1 cellular context compared by ENCODE assay signal in the genomic region with DNA sequence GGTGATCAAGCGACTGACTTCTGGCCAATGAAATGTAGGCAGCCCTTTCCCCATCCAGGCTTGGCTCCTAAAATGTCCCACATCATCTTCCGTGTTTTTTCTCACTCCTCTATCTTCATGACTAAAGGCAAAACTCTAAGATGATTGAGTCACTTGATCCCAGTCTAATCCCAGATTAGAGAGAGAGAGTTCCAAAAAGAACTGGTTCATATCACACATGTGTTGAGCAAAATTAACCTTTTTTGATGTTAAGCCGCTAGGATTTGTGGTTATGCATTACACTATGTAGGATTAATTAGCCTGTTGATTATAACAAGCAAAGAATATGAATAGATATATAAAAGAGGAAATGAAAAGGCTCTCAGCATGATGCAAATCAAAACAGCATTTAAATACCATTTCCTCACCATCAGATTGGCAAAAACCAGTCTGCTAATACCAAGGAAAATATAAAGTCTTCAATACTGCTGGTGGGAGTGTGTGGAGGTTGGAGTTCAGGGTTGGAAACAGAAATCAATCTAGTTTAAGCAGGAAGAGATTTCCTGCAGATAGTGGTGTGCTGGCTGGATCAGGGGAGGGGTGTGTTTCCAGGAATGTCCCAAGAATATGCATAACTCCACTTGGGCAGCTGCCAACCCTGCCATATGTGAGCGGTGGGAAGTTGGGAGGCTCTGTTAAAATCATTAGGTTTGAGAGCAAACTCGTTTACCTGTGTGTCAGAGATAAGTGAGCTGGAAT.
TF ChIP-seq lines count a peak whose summit lies in the region.

No MANE protein-coding gene starts in this region.

TF ChIP-seq in SK-N-SH, 30 proteins besides CTCF, POLR2A, EP300 and RAD21 (continued from another document):
- TF ChIP-seq, protein P1, sequence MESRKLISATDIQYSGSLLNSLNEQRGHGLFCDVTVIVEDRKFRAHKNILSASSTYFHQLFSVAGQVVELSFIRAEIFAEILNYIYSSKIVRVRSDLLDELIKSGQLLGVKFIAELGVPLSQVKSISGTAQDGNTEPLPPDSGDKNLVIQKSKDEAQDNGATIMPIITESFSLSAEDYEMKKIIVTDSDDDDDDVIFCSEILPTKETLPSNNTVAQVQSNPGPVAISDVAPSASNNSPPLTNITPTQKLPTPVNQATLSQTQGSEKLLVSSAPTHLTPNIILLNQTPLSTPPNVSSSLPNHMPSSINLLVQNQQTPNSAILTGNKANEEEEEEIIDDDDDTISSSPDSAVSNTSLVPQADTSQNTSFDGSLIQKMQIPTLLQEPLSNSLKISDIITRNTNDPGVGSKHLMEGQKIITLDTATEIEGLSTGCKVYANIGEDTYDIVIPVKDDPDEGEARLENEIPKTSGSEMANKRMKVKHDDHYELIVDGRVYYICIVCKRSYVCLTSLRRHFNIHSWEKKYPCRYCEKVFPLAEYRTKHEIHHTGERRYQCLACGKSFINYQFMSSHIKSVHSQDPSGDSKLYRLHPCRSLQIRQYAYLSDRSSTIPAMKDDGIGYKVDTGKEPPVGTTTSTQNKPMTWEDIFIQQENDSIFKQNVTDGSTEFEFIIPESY (IDR thresholded peaks at IDR 0.05; ENCODE audit: borderline replicate concordance, low read depth): no peak
- TF ChIP-seq, protein P2, sequence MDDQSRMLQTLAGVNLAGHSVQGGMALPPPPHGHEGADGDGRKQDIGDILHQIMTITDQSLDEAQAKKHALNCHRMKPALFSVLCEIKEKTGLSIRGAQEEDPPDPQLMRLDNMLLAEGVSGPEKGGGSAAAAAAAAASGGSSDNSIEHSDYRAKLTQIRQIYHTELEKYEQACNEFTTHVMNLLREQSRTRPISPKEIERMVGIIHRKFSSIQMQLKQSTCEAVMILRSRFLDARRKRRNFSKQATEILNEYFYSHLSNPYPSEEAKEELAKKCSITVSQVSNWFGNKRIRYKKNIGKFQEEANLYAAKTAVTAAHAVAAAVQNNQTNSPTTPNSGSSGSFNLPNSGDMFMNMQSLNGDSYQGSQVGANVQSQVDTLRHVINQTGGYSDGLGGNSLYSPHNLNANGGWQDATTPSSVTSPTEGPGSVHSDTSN (IDR thresholded peaks at IDR 0.05): peak; percentile 37; the same call in 1 of the 2 replicates
- TF ChIP-seq POLR2AphosphoS5 (IDR thresholded peaks at IDR 0.05; ENCODE audit: low read depth, low read length): no peak
- no peak for TF ChIP-seq TAF1 (IDR thresholded peaks at IDR 0.05; ENCODE audit: borderline replicate concordance, low read depth, low read length)
- TF ChIP-seq SIN3A (IDR thresholded peaks at IDR 0.05; ENCODE audit: borderline replicate concordance, low read depth, low read length): no peak
- no peak for TF ChIP-seq ELF1 (IDR thresholded peaks at IDR 0.05)
- TF ChIP-seq, protein P3, sequence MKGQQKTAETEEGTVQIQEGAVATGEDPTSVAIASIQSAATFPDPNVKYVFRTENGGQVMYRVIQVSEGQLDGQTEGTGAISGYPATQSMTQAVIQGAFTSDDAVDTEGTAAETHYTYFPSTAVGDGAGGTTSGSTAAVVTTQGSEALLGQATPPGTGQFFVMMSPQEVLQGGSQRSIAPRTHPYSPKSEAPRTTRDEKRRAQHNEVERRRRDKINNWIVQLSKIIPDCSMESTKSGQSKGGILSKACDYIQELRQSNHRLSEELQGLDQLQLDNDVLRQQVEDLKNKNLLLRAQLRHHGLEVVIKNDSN (IDR thresholded peaks at IDR 0.05; ENCODE audit: borderline replicate concordance, low read depth): no peak
- TF ChIP-seq MXI1 (IDR thresholded peaks at IDR 0.05; ENCODE audit: low read depth, low read length): no peak
- no peak for TF ChIP-seq GABPA (IDR thresholded peaks at IDR 0.05; ENCODE audit: low read depth)
- no peak for TF ChIP-seq MEF2A (IDR thresholded peaks at IDR 0.05; ENCODE audit: borderline replicate concordance, low read depth)
- peak; percentile 76 for TF ChIP-seq TCF12 (IDR thresholded peaks at IDR 0.05)
- TF ChIP-seq, protein P4, sequence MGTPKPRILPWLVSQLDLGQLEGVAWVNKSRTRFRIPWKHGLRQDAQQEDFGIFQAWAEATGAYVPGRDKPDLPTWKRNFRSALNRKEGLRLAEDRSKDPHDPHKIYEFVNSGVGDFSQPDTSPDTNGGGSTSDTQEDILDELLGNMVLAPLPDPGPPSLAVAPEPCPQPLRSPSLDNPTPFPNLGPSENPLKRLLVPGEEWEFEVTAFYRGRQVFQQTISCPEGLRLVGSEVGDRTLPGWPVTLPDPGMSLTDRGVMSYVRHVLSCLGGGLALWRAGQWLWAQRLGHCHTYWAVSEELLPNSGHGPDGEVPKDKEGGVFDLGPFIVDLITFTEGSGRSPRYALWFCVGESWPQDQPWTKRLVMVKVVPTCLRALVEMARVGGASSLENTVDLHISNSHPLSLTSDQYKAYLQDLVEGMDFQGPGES (IDR thresholded peaks at IDR 0.05; ENCODE audit: low read depth, low read length): no peak
- no peak for TF ChIP-seq CHD2 (IDR thresholded peaks at IDR 0.05; ENCODE audit: low read length, partially characterized antibody)
- TF ChIP-seq RFX5 (IDR thresholded peaks at IDR 0.05; ENCODE audit: low read length): no peak
- TF ChIP-seq GATA2 (CRISPR knock-in tag; IDR thresholded peaks at IDR 0.05): peak; percentile 59; the same call in 1 of the 2 replicates
- TF ChIP-seq SMC3 (IDR thresholded peaks at IDR 0.05; ENCODE audit: low read depth, low read length): no peak
- no peak for TF ChIP-seq NRF1 (IDR thresholded peaks at IDR 0.05; ENCODE audit: low read depth, low read length)
- TF ChIP-seq FOXJ3 (CRISPR knock-in tag; IDR thresholded peaks at IDR 0.05): no peak
- TF ChIP-seq, protein P5, sequence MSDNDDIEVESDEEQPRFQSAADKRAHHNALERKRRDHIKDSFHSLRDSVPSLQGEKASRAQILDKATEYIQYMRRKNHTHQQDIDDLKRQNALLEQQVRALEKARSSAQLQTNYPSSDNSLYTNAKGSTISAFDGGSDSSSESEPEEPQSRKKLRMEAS (IDR thresholded peaks at IDR 0.05; ENCODE audit: low read depth): no peak
- TF ChIP-seq, protein P6, sequence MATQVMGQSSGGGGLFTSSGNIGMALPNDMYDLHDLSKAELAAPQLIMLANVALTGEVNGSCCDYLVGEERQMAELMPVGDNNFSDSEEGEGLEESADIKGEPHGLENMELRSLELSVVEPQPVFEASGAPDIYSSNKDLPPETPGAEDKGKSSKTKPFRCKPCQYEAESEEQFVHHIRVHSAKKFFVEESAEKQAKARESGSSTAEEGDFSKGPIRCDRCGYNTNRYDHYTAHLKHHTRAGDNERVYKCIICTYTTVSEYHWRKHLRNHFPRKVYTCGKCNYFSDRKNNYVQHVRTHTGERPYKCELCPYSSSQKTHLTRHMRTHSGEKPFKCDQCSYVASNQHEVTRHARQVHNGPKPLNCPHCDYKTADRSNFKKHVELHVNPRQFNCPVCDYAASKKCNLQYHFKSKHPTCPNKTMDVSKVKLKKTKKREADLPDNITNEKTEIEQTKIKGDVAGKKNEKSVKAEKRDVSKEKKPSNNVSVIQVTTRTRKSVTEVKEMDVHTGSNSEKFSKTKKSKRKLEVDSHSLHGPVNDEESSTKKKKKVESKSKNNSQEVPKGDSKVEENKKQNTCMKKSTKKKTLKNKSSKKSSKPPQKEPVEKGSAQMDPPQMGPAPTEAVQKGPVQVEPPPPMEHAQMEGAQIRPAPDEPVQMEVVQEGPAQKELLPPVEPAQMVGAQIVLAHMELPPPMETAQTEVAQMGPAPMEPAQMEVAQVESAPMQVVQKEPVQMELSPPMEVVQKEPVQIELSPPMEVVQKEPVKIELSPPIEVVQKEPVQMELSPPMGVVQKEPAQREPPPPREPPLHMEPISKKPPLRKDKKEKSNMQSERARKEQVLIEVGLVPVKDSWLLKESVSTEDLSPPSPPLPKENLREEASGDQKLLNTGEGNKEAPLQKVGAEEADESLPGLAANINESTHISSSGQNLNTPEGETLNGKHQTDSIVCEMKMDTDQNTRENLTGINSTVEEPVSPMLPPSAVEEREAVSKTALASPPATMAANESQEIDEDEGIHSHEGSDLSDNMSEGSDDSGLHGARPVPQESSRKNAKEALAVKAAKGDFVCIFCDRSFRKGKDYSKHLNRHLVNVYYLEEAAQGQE (IDR thresholded peaks at IDR 0.05; ENCODE audit: low read depth, low read length): no peak
- no peak for TF ChIP-seq YY1 (IDR thresholded peaks at IDR 0.05; ENCODE audit: low read depth)
- no peak for TF ChIP-seq RXRA (IDR thresholded peaks at IDR 0.05; ENCODE audit: borderline replicate concordance, low read depth)
- TF ChIP-seq FOXM1 (IDR thresholded peaks at IDR 0.05; ENCODE audit: low read depth): no peak
- 0 out of 2 replicates have a peak, but pooled peaks have one; percentile 29 for TF ChIP-seq TEAD4 (IDR thresholded peaks at IDR 0.05; ENCODE audit: borderline replicate concordance, insufficient read depth)
- TF ChIP-seq, protein P7, sequence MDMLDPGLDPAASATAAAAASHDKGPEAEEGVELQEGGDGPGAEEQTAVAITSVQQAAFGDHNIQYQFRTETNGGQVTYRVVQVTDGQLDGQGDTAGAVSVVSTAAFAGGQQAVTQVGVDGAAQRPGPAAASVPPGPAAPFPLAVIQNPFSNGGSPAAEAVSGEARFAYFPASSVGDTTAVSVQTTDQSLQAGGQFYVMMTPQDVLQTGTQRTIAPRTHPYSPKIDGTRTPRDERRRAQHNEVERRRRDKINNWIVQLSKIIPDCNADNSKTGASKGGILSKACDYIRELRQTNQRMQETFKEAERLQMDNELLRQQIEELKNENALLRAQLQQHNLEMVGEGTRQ (IDR thresholded peaks at IDR 0.05; ENCODE audit: borderline replicate concordance, low read depth, low read length): no peak
- peak; percentile 91 for TF ChIP-seq RCOR1 (IDR thresholded peaks at IDR 0.05; ENCODE audit: low read length)
